Comparison of ENCODE assay signal across 9 cellular contexts in genomic region chr6:158002249-158002950, GRCh38. TPM values are rescaled to one million over a fixed set of nuclear protein-coding genes. Genes with fewer than 3 reads are reported as not detected.
DNase-seq lines count a peak whose midpoint lies in the region; ATAC-seq and TF ChIP-seq lines count a peak whose summit lies in the region.
"Had no signal": no experiment of that assay in that cellular context is flagged by ENCODE, and none has a peak within 500 bp of the region (broad histone marks: within the 10 kb centered on the region; RNA-seq: fewer than 3 reads in every experiment).

No MANE protein-coding gene starts in this region.

- peak overlapping the region; percentile 82 for H3K27ac ChIP-seq in colonic mucosa
- peak overlapping the region; percentile 85 to 88 (median 85) for H3K27ac ChIP-seq in transverse colon

- no peak for DNase-seq in T-helper 1 cell
- peak; percentile 90 for DNase-seq in colonic mucosa
- DNase-seq in middle frontal gyrus (ENCODE audit: extremely low spot score, low spot score), result peak; percentile 1
- peak; percentile 74 for DNase-seq in transverse colon
- DNase-seq in NCI-H1105 (lab: John Stamatoyannopoulos, UW), result no peak
- DNase-seq in activated CD4-positive, alpha-beta T cell treated with anti-CD3 and anti-CD28 coated beads, Interleukin-2, amount 50 U/mL, for 1 hour, result no peak

- H3K27me3 ChIP-seq in colonic mucosa (no peaks in the 10 kb centered on the region), transverse colon (no peaks in the 10 kb centered on the region)

- TF ChIP-seq CTCF in colonic mucosa (IDR thresholded peaks at IDR 0.05) (no peak), transverse colon (IDR thresholded peaks at IDR 0.05) (no peak)

- no peak for ATAC-seq in GM21723 (IDR thresholded peaks at IDR 0.05; ENCODE audit: unreplicated experiment)

- intact Hi-C loops in colonic mucosa (cut with DNase I) (no loop called here), transverse colon (cut with DNase I; ENCODE audit: low total_unique reads) (no loop called here)

- H3K36me3 Mint-ChIP-seq in T-helper 1 cell treated with Interleukin-12 subunit alpha and Interleukin-12 subunit beta and Interleukin-4 antibody, amounts not matched to agents 30 μg/mL and 1 μg/mL, for 36 hours (ENCODE audit: low read depth), result peaks cover 14% of the 10 kb centered on the region

- H3K9ac ChIP-seq in colonic mucosa (ENCODE audit: low read depth in 2 of 2, low read length in 2 of 2), result peak overlapping the region; percentile 16 to 60

- no peaks in the 10 kb centered on the region for H3K9me3 Mint-ChIP-seq in T-helper 1 cell treated with Interleukin-12 subunit alpha and Interleukin-12 subunit beta and Interleukin-4 antibody, amounts not matched to agents 30 μg/mL and 1 μg/mL, for 36 hours

- no peak overlapping the region for H3K4me3 Mint-ChIP-seq in T-helper 1 cell treated with Interleukin-12 subunit alpha and Interleukin-12 subunit beta and Interleukin-4 antibody, amounts not matched to agents 30 μg/mL and 1 μg/mL, for 36 hours

- in situ Hi-C loops in transverse colon (cut with MboI; ENCODE audit: low pct_ligation_motif_present in 1 of 4, low pct_unique_long_range_greater_than_20kb in 1 of 4, low sequenced_read_pairs in 3 of 4), result no loop called here

- H3K27ac Mint-ChIP-seq in T-helper 1 cell treated with Interleukin-12 subunit alpha and Interleukin-12 subunit beta and Interleukin-4 antibody, amounts not matched to agents 30 μg/mL and 1 μg/mL, for 36 hours, result peak overlapping the region; percentile 58

- WGBS in transverse colon (ENCODE audit: low coverage in 1 of 2), 2 donors, result 44 to 64% methylated on average over 2 to 6 of the region's 6 CpGs

- no peaks in the 10 kb centered on the region for H3K27me3 Mint-ChIP-seq in T-helper 1 cell treated with Interleukin-12 subunit alpha and Interleukin-12 subunit beta and Interleukin-4 antibody, amounts not matched to agents 30 μg/mL and 1 μg/mL, for 36 hours (ENCODE audit: low read depth)

- TF ChIP-seq EP300 in transverse colon (IDR thresholded peaks at IDR 0.05; ENCODE audit: low read depth), result no peak

- H3K4me1 ChIP-seq in colonic mucosa, result peaks cover 25% of the 10 kb centered on the region
- H3K4me1 ChIP-seq in transverse colon, result peaks cover 28 to 50% (median 42%) of the 10 kb centered on the region in 4 donors

- TF ChIP-seq POLR2A in transverse colon (IDR thresholded peaks at IDR 0.05), result no peak

- H3K36me3 ChIP-seq in colonic mucosa, result no peaks in the 10 kb centered on the region
- no peaks in the 10 kb centered on the region for H3K36me3 ChIP-seq in transverse colon

- H3K4me3 ChIP-seq in colonic mucosa (no peak overlapping the region), transverse colon (no peak overlapping the region)
- H3K4me3 ChIP-seq: A549 had no signal

- no peaks in the 10 kb centered on the region for H3K9me3 ChIP-seq in colonic mucosa
- H3K9me3 ChIP-seq in transverse colon, result no peaks in the 10 kb centered on the region
- H3K9me3 ChIP-seq: A549 had no signal

- H3K4me1 Mint-ChIP-seq in T-helper 1 cell treated with Interleukin-12 subunit alpha and Interleukin-12 subunit beta and Interleukin-4 antibody, amounts not matched to agents 30 μg/mL and 1 μg/mL, for 36 hours (ENCODE audit: low read depth), result peaks cover 30% of the 10 kb centered on the region

RNA-seq across cellular contexts. Expression of gene SYNJ2, which starts 20.7 kb away (rescaled TPM):
- total RNA-seq in colonic mucosa (10 to 100 TPM; 46.0 to 53.5 TPM), transverse colon (10 to 100 TPM; 27.8 to 42.6 (median 31.8) TPM)

Comparison
In these comparisons a context has a peak if more than half of its experiments do, and no peak if none do; other contexts are left out.
1. DNase-seq: peak in colonic mucosa (single experiment), middle frontal gyrus (single experiment) and transverse colon (single experiment); none in T-helper 1 cell (0 of 5), NCI-H1105 (single experiment) and activated CD4-positive, alpha-beta T cell treated with anti-CD3 and anti-CD28 coated beads, Interleukin-2, amount 50 U/mL, for 1 hour (single experiment).